ENCODE assay signal across 8 cellular contexts in genomic region chr10:129466703-129467345, GRCh38. TPM values are rescaled to one million over a fixed set of nuclear protein-coding genes. Genes with fewer than 3 reads are reported as not detected.
A peak's percentile ranks its signal among the peaks of the same experiment; 100 is the strongest.
DNase-seq lines count a peak whose midpoint lies in the region; ATAC-seq and TF ChIP-seq lines count a peak whose summit lies in the region.

Gene MGMT, plus strand, starts transcription at chr10:129467241.

- BruUV-seq in Calu3 (replicated peaks; lab: Mats Ljungman, UMichigan), result no TSS peak

- H3K36me3 Mint-ChIP-seq in Calu3 (ENCODE audit: insufficient read depth, unreplicated experiment), result no peaks in the 10 kb centered on the region
- H3K36me3 Mint-ChIP-seq in T-helper 17 cell (ENCODE audit: low read depth), result peaks cover 2% of the 10 kb centered on the region

- TF ChIP-seq CTCF in Calu3 (IDR thresholded peaks at IDR 0.05; ENCODE audit: unreplicated experiment) (no peak), ascending aorta (IDR thresholded peaks at IDR 0.05) (no peak), uterus (IDR thresholded peaks at IDR 0.05) (no peak)

- no peaks in the 10 kb centered on the region for H3K9me3 Mint-ChIP-seq in Calu3 (ENCODE audit: low read depth, unreplicated experiment)

- H3K27me3 Mint-ChIP-seq in Calu3 (ENCODE audit: unreplicated experiment) (no peaks in the 10 kb centered on the region), T-helper 17 cell (no peaks in the 10 kb centered on the region)

- TF ChIP-seq POLR2A in uterus (IDR thresholded peaks at IDR 0.05), result peak; percentile 33 to 74

- intact Hi-C loops in Calu3 (cut with micrococcal nuclease; ENCODE audit: unreplicated experiment) (no loop called here), ascending aorta (cut with DNase I) (loop anchor here (1.0 to 5.0 kb wide), 3 partner anchors 370 to 643 kb away; partner anchors contain the start of genes C10orf143 and EBF3), uterus (cut with DNase I; ENCODE audit: low total_unique reads) (no loop called here)

- DNase-seq in Calu3 (peak; percentile 78), HT-29 (ENCODE audit: low spot score) (peak; percentile 87), T-helper 17 cell (peak; percentile 97 to 99 (median 99)), ascending aorta (ENCODE audit: low spot score in 2 of 2) (peak; percentile 79 to 97), hepatic stellate cell (ENCODE audit: low spot score) (peak; percentile 84), renal cortical epithelial cell (ENCODE audit: low read depth) (peak; percentile 43), uterus (peak; percentile 95 to 96)

- H3K9me3 ChIP-seq in T-helper 17 cell (ENCODE audit: control insufficient read depth, low read length, poor library complexity, severe bottlenecking) (no peaks in the 10 kb centered on the region), ascending aorta (no peaks in the 10 kb centered on the region), uterus (no peaks in the 10 kb centered on the region)

- H3K4me3 Mint-ChIP-seq in Calu3 (ENCODE audit: low read depth, unreplicated experiment) (peak within 1 kb of the TSS; percentile 49), T-helper 17 cell (peak within 1 kb of the TSS; percentile 84)

- H3K36me3 ChIP-seq in ascending aorta, result peaks cover 5% of the 10 kb centered on the region in 2 donors
- no peaks in the 10 kb centered on the region for H3K36me3 ChIP-seq in uterus

- no peak within 1 kb of the TSS for H3K27ac Mint-ChIP-seq in Calu3 (ENCODE audit: unreplicated experiment)
- H3K27ac Mint-ChIP-seq in T-helper 17 cell, result peak within 1 kb of the TSS; percentile 57

- no peaks in the 10 kb centered on the region for H3K4me1 Mint-ChIP-seq in Calu3 (ENCODE audit: low read depth, unreplicated experiment)
- peaks cover 6% of the 10 kb centered on the region for H3K4me1 Mint-ChIP-seq in T-helper 17 cell

- ATAC-seq in GM19468 (IDR thresholded peaks at IDR 0.05; ENCODE audit: extremely low read depth, unreplicated experiment) (peak; percentile 78), T-helper 17 cell (peak; percentile 99)

- peak within 1 kb of the TSS; percentile 78 to 88 for H3K27ac ChIP-seq in ascending aorta
- H3K27ac ChIP-seq in uterus, result peak within 1 kb of the TSS; percentile 83 to 89

- peak within 1 kb of the TSS; percentile 59 to 74 for H3K4me3 ChIP-seq in ascending aorta
- H3K4me3 ChIP-seq in uterus, result peak within 1 kb of the TSS; percentile 71 to 85

- H3K4me1 ChIP-seq in ascending aorta (peaks cover 5 to 9% of the 10 kb centered on the region in 2 donors), uterus (peaks cover 0 to 7% of the 10 kb centered on the region in 2 donors)

- CTCF ChIA-PET in Calu3 (lab: Charles Lee), result interaction anchor here (0.6 kb wide), 2 partner anchors 672 to 682 kb away, joined by 7 to 10 read pairs; no protein-coding TSS in a partner anchor

- H3K27me3 ChIP-seq in ascending aorta (no peaks in the 10 kb centered on the region), uterus (no peaks in the 10 kb centered on the region)

RNA-seq across cellular contexts. Expression of gene MGMT, which starts in this region (rescaled TPM):
- total RNA-seq in Calu3 (2022), result 7.3 and 8.3 TPM in 2 replicates
- 25.7 and 32.7 TPM in 2 replicates for total RNA-seq in HT-29 (2014; rRNA removed; shearing (Covaris generic))
- 10 to 100 TPM; 14.6 to 17.2 TPM for total RNA-seq in T-helper 17 cell
- total RNA-seq in ascending aorta, result 7.0 TPM
- total RNA-seq in renal cortical epithelial cell, result 22.7 and 37.7 TPM in 2 replicates
- total RNA-seq in uterus, result 10 to 100 TPM; 10.9 to 37.7 (median 16.0) TPM

Comparison
In these comparisons a context has a peak if more than half of its experiments do, and no peak if none do; other contexts are left out.
1. Peak in every context shown above with its lines: DNase-seq, ATAC-seq, H3K4me3 ChIP-seq and H3K27ac ChIP-seq.
2. DNase-seq: peak in every context shown above with its lines; median percentile 99 in T-helper 17 cell; 96 in uterus; 88 in ascending aorta; 87 in HT-29; 84 in hepatic stellate cell; 78 in Calu3; 43 in renal cortical epithelial cell.